ENCODE assay signal across 22 cellular contexts in the genomic region with DNA sequence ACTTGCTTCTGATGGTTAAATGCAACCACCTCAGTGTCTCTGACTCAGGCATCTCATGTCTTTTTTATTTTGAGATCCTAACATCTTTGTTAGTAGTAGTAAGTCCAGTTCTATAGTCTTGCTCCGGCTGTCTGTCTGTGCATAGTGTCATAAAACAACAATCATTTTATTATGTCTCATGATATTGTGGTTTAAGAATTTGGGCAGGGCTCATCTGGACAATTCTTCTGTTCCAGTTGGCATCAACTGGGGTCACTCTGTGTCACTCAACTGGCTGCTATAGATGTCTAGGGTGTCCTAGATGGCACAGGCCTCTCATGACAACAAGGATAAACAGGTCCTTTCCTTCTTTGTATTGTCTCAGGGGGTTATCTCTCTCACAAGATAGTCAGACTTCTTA.
"Had no signal": no experiment of that assay in that cellular context is flagged by ENCODE, and none has a peak within 500 bp of the region (broad histone marks: within the 10 kb centered on the region; RNA-seq: fewer than 3 reads in every experiment).

No MANE protein-coding gene starts in this region.

- ATAC-seq: activated CD4-positive, CD25-positive, alpha-beta regulatory T cell treated with anti-CD3 and anti-CD28 coated beads, Interleukin-2, amount 50 U/mL, for 24 hours; activated CD8-positive, alpha-beta memory T cell treated with anti-CD3 and anti-CD28 coated beads, Interleukin-2, amount 10 ng/mL, durations not matched to agents 7 days and 5 days; activated CD8-positive, alpha-beta T cell treated with anti-CD3 and anti-CD28 coated beads for 36 hours; gastroesophageal sphincter; heart left ventricle; left ventricle myocardium superior had no signal

- H3K4me1 ChIP-seq: gastroesophageal sphincter, thyroid gland had no signal

- H3K27me3 ChIP-seq: gastroesophageal sphincter, heart left ventricle, thyroid gland had no signal

- H3K9me3 ChIP-seq: gastroesophageal sphincter, heart left ventricle, thyroid gland had no signal

- H3K4me3 ChIP-seq: gastroesophageal sphincter, heart left ventricle, thyroid gland had no signal

- H3K36me3 ChIP-seq: gastroesophageal sphincter, heart left ventricle, thyroid gland had no signal

- H3K27ac ChIP-seq: gastroesophageal sphincter, heart left ventricle, thyroid gland, VCaP had no signal

- DNase-seq: activated CD4-positive, alpha-beta T cell treated with anti-CD3 and anti-CD28 coated beads, Interleukin-2, amount 10 ng/mL, durations not matched to agents 24 days and 14 days; activated CD8-positive, alpha-beta memory T cell treated with anti-CD3 and anti-CD28 coated beads, Interleukin-2, amount 10 ng/mL, durations not matched to agents 7 days and 5 days; activated CD8-positive, alpha-beta T cell treated with anti-CD3 and anti-CD28 coated beads for 36 hours; activated gamma-delta T cell treated with Interleukin-2 at 50 U/mL for 16 hours; activated T-cell treated with anti-CD3 and anti-CD28 coated beads for 4 hours; anterior cingulate cortex; caudate nucleus; dermis blood vessel endothelial cell; effector CD8-positive, alpha-beta T cell; heart left ventricle; left ventricle myocardium superior; mammary epithelial cell; midbrain; occipital lobe; retina; stimulated activated CD4-positive, alpha-beta T cell treated with anti-CD3 and anti-CD28 coated beads, Interleukin-1b, Interleukin-23, amount 100 ng/mL, for 48 hours; substantia nigra; SW 1271; thyroid gland had no signal
